In genomic region chr2:15539999-15540398, GRCh38 we compare ENCODE assay signal across 13 cellular contexts. TPM values are rescaled to one million over a fixed set of nuclear protein-coding genes. Genes with fewer than 3 reads are reported as not detected.
DNase-seq lines count a peak whose midpoint lies in the region; ATAC-seq and TF ChIP-seq lines count a peak whose summit lies in the region.
"Had no signal": no experiment of that assay in that cellular context is flagged by ENCODE, and none has a peak within 500 bp of the region (broad histone marks: within the 10 kb centered on the region; RNA-seq: fewer than 3 reads in every experiment).

No MANE protein-coding gene starts in this region.

- H3K4me1 ChIP-seq in psoas muscle: no peaks in the 10 kb centered on the region
- H3K4me1 ChIP-seq: right lobe of liver had no signal

- WGBS in psoas muscle, 3 donors: 90 to 97% (median 92%) methylated on average over 3 of the region's 3 CpGs

- ATAC-seq in GM18873 (IDR thresholded peaks at IDR 0.05; ENCODE audit: low FRiP score, unreplicated experiment) (peak; percentile 69), GM21576 (IDR thresholded peaks at IDR 0.05; ENCODE audit: unreplicated experiment) (peak; percentile 89), HG03175 (IDR thresholded peaks at IDR 0.05; ENCODE audit: unreplicated experiment) (peak; percentile 94), natural killer cell (no peak), psoas muscle (no peak)
- no peak for ATAC-seq in activated T-cell treated with anti-CD3 and anti-CD28 coated beads, Interleukin-2, amount 50 U/mL, for 72 hours (replicated peaks in 1 of 2)
- ATAC-seq: right lobe of liver had no signal

- H3K4me1 Mint-ChIP-seq in glutamatergic neuron (ENCODE audit: low read depth, unreplicated experiment): peaks cover 5% of the 10 kb centered on the region
- H3K4me1 Mint-ChIP-seq in activated T-cell treated with anti-CD3 and anti-CD28 coated beads, Interleukin-2, amount 50 U/mL, for 72 hours (ENCODE audit: low read depth): peaks cover 6% of the 10 kb centered on the region
- peaks cover 0 to 5% of the 10 kb centered on the region in 2 donors for H3K4me1 Mint-ChIP-seq in natural killer cell

- H3K27me3 Mint-ChIP-seq in glutamatergic neuron (ENCODE audit: unreplicated experiment): peaks cover 2% of the 10 kb centered on the region
- H3K27me3 Mint-ChIP-seq in activated T-cell treated with anti-CD3 and anti-CD28 coated beads, Interleukin-2, amount 50 U/mL, for 72 hours (ENCODE audit: low read depth): no peaks in the 10 kb centered on the region
- H3K27me3 Mint-ChIP-seq in natural killer cell (ENCODE audit: low read depth in 2 of 2): no peaks in the 10 kb centered on the region

- H3K36me3 ChIP-seq in psoas muscle (ENCODE audit: insufficient read depth in 1 of 2, low read depth in 1 of 2): peaks cover 0 to 19% of the 10 kb centered on the region in 2 donors
- no peaks in the 10 kb centered on the region for H3K36me3 ChIP-seq in MG63
- H3K36me3 ChIP-seq: right lobe of liver, WERI-Rb-1 had no signal

- peaks cover 12% of the 10 kb centered on the region for H3K36me3 Mint-ChIP-seq in glutamatergic neuron (ENCODE audit: unreplicated experiment)
- no peaks in the 10 kb centered on the region for H3K36me3 Mint-ChIP-seq in activated T-cell treated with anti-CD3 and anti-CD28 coated beads, Interleukin-2, amount 50 U/mL, for 72 hours (ENCODE audit: insufficient read depth in 2 of 2)
- H3K36me3 Mint-ChIP-seq in natural killer cell: no peaks in the 10 kb centered on the region

- H3K9me3 Mint-ChIP-seq in glutamatergic neuron (ENCODE audit: unreplicated experiment) (peaks cover 6% of the 10 kb centered on the region), natural killer cell (no peaks in the 10 kb centered on the region)
- H3K9me3 Mint-ChIP-seq in activated T-cell treated with anti-CD3 and anti-CD28 coated beads, Interleukin-2, amount 50 U/mL, for 72 hours: no peaks in the 10 kb centered on the region

- TF ChIP-seq CTCF in glutamatergic neuron (IDR thresholded peaks at IDR 0.05; ENCODE audit: partially characterized antibody, unreplicated experiment) (no peak), natural killer cell (IDR thresholded peaks at IDR 0.05) (no peak), psoas muscle (IDR thresholded peaks at IDR 0.05) (no peak)

- DNase-seq in glutamatergic neuron (no peak), natural killer cell (no peak), psoas muscle (no peak), MG63 (no peak)
- DNase-seq in activated T-cell treated with anti-CD3 and anti-CD28 coated beads, Interleukin-2, amount 50 U/mL, for 72 hours: no peak
- DNase-seq: activated naive CD4-positive, alpha-beta T cell; NCI-H2029; right lobe of liver; WERI-Rb-1 had no signal

- H3K27me3 ChIP-seq in psoas muscle (ENCODE audit: insufficient read depth in 3 of 3, low read length in 2 of 3) (no peaks in the 10 kb centered on the region), MG63 (no peaks in the 10 kb centered on the region)
- H3K27me3 ChIP-seq: right lobe of liver had no signal

- H3K4me3 Mint-ChIP-seq in glutamatergic neuron (ENCODE audit: unreplicated experiment) (no peak overlapping the region), natural killer cell (no peak overlapping the region)
- H3K4me3 Mint-ChIP-seq in activated T-cell treated with anti-CD3 and anti-CD28 coated beads, Interleukin-2, amount 50 U/mL, for 72 hours: no peak overlapping the region

- H3K27ac ChIP-seq in psoas muscle: no peak overlapping the region
- H3K27ac ChIP-seq: right lobe of liver, WERI-Rb-1 had no signal

- no peaks in the 10 kb centered on the region for H3K9me3 ChIP-seq in psoas muscle
- no peaks in the 10 kb centered on the region for H3K9me3 ChIP-seq in MG63
- H3K9me3 ChIP-seq: right lobe of liver had no signal

- H3K4me3 ChIP-seq in psoas muscle: no peak overlapping the region
- no peak overlapping the region for H3K4me3 ChIP-seq in MG63
- H3K4me3 ChIP-seq: lung, right lobe of liver had no signal

- intact Hi-C loops in natural killer cell (cut with micrococcal nuclease) (no loop called here), psoas muscle (cut with DNase I) (no loop called here)

- H3K27ac Mint-ChIP-seq in glutamatergic neuron (ENCODE audit: unreplicated experiment) (peak overlapping the region; percentile 36), natural killer cell (no peak overlapping the region)
- no peak overlapping the region for H3K27ac Mint-ChIP-seq in activated T-cell treated with anti-CD3 and anti-CD28 coated beads, Interleukin-2, amount 50 U/mL, for 72 hours

RNA-seq across cellular contexts. Expression of gene NBAS, which starts 21.1 kb away (rescaled TPM):
- total RNA-seq in glutamatergic neuron (ENCODE audit: unreplicated experiment) (46.1 TPM), natural killer cell (10 to 100 TPM; 27.8 to 34.7 (median 29.2) TPM), psoas muscle (10 to 100 TPM; 27.0 to 52.8 (median 35.7) TPM)
- 10 to 100 TPM; 45.9 to 50.8 TPM for total RNA-seq in activated T-cell treated with anti-CD3 and anti-CD28 coated beads, Interleukin-2, amount 50 U/mL, for 72 hours
- polyA plus RNA-seq in psoas muscle: 10 to 100 TPM; 19.5 to 24.7 (median 21.9) TPM
- total RNA-seq in MG63 (2014; rRNA removed; shearing (Covaris generic); ENCODE audit: low replicate concordance): 27.9 and 78.9 TPM in 2 replicates

RNA-seq across cellular contexts. Expression of gene DDX1, which starts 51.7 kb away (rescaled TPM):
- total RNA-seq in glutamatergic neuron (ENCODE audit: unreplicated experiment) (255 TPM), natural killer cell (10 to 100 TPM; 28.5 to 43.4 (median 37.2) TPM), psoas muscle (100 to 1,000 TPM; 116 to 143 (median 132) TPM)
- total RNA-seq in activated T-cell treated with anti-CD3 and anti-CD28 coated beads, Interleukin-2, amount 50 U/mL, for 72 hours: 10 to 100 TPM; 55.8 to 56.0 TPM
- polyA plus RNA-seq in psoas muscle: 100 to 1,000 TPM; 121 to 166 (median 132) TPM
- total RNA-seq in MG63 (2014; rRNA removed; shearing (Covaris generic); ENCODE audit: low replicate concordance): 108 and 126 TPM in 2 replicates

Comparison
In these comparisons a context has a peak if more than half of its experiments do, and no peak if none do; other contexts are left out.
1. ATAC-seq: peak in GM18873 (single experiment), GM21576 (single experiment) and HG03175 (single experiment); none in activated T-cell treated with anti-CD3 and anti-CD28 coated beads, Interleukin-2, amount 50 U/mL, for 72 hours (0 of 2), natural killer cell (0 of 3) and psoas muscle (0 of 4).